ENCODE assay signal across 9 cellular contexts in genomic region chr2:137964066-137964858, GRCh38. TPM values are rescaled to one million over a fixed set of nuclear protein-coding genes. Genes with fewer than 3 reads are reported as not detected.
DNase-seq lines count a peak whose midpoint lies in the region; ATAC-seq and TF ChIP-seq lines count a peak whose summit lies in the region.
"Had no signal": no experiment of that assay in that cellular context is flagged by ENCODE, and none has a peak within 500 bp of the region (broad histone marks: within the 10 kb centered on the region; RNA-seq: fewer than 3 reads in every experiment).

HNMT (plus strand) TSS chr2:137964473; CDS start chr2:137964492, 19 bp downstream.

- H3K27ac ChIP-seq in ACC112 (ENCODE audit: low read depth, low read length), result peak within 1 kb of the TSS; percentile 78
- peak within 1 kb of the TSS; percentile 92 for H3K27ac ChIP-seq in hepatocyte

- no peaks in the 10 kb centered on the region for H3K9me2 ChIP-seq in hepatocyte (replicated peaks; ENCODE audit: insufficient read depth)

- no peaks in the 10 kb centered on the region for H3K27me3 Mint-ChIP-seq in T-helper 2 cell treated with Interferon-gamma antibody and Interleukin-4, amounts not matched to agents 5 μg/mL and 100 μg/mL, for 36 hours (ENCODE audit: low read depth)
- no peaks in the 10 kb centered on the region for H3K27me3 Mint-ChIP-seq in activated T-helper 17 cell treated with anti-CD3 and anti-CD28 coated beads, Interleukin-2, amount 50 U/mL, for 72 hours
- H3K27me3 Mint-ChIP-seq: activated naive CD4-positive, alpha-beta T cell treated with anti-CD3 and anti-CD28 coated beads, Interleukin-2, amount 50 U/mL, for 24 hours had no signal

- H3K9me3 ChIP-seq in hepatocyte (ENCODE audit: low read depth), result no peaks in the 10 kb centered on the region

- no peaks in the 10 kb centered on the region for H3K36me3 Mint-ChIP-seq in T-helper 2 cell treated with Interferon-gamma antibody and Interleukin-4, amounts not matched to agents 5 μg/mL and 100 μg/mL, for 36 hours (ENCODE audit: low read depth)
- no peaks in the 10 kb centered on the region for H3K36me3 Mint-ChIP-seq in activated T-helper 17 cell treated with anti-CD3 and anti-CD28 coated beads, Interleukin-2, amount 50 U/mL, for 72 hours (ENCODE audit: low read depth)
- H3K36me3 Mint-ChIP-seq: activated naive CD4-positive, alpha-beta T cell treated with anti-CD3 and anti-CD28 coated beads, Interleukin-2, amount 50 U/mL, for 24 hours had no signal

- H3K9me3 Mint-ChIP-seq in T-helper 2 cell treated with Interferon-gamma antibody and Interleukin-4, amounts not matched to agents 5 μg/mL and 100 μg/mL, for 36 hours, result no peaks in the 10 kb centered on the region
- H3K9me3 Mint-ChIP-seq in activated T-helper 17 cell treated with anti-CD3 and anti-CD28 coated beads, Interleukin-2, amount 50 U/mL, for 72 hours, result no peaks in the 10 kb centered on the region
- H3K9me3 Mint-ChIP-seq: activated naive CD4-positive, alpha-beta T cell treated with anti-CD3 and anti-CD28 coated beads, Interleukin-2, amount 50 U/mL, for 24 hours had no signal

- H2AFZ ChIP-seq in ACC112 (ENCODE audit: low read length, unreplicated experiment), result peak within 1 kb of the TSS; percentile 82
- peak within 1 kb of the TSS; percentile 67 for H2AFZ ChIP-seq in hepatocyte

- no peak for ATAC-seq in activated T-helper 17 cell treated with anti-CD3 and anti-CD28 coated beads, Interleukin-2, amount 50 U/mL, for 72 hours (replicated peaks)

- DNase-seq in HuH-7 (ENCODE audit: low spot score) (peak; percentile 28), astrocyte of the cerebellum (ENCODE audit: low read depth) (no peak), hepatocyte (ENCODE audit: low spot score) (peak; percentile 71), retina (peak; percentile 61), SHP77 (lab: John Stamatoyannopoulos, UW) (no peak)
- DNase-seq in T-helper 2 cell treated with Interferon-gamma antibody and Interleukin-4, amounts not matched to agents 5 μg/mL and 100 μg/mL, for 36 hours (ENCODE audit: low spot score), result no peak

- in situ Hi-C loops in astrocyte of the cerebellum (cut with HindIII; ENCODE audit: low sequenced_read_pairs), result no loop called here

- H3K4me1 Mint-ChIP-seq in T-helper 2 cell treated with Interferon-gamma antibody and Interleukin-4, amounts not matched to agents 5 μg/mL and 100 μg/mL, for 36 hours (ENCODE audit: low read depth), result no peaks in the 10 kb centered on the region
- no peaks in the 10 kb centered on the region for H3K4me1 Mint-ChIP-seq in activated T-helper 17 cell treated with anti-CD3 and anti-CD28 coated beads, Interleukin-2, amount 50 U/mL, for 72 hours
- H3K4me1 Mint-ChIP-seq: activated naive CD4-positive, alpha-beta T cell treated with anti-CD3 and anti-CD28 coated beads, Interleukin-2, amount 50 U/mL, for 24 hours had no signal

- H3K36me3 ChIP-seq in ACC112 (ENCODE audit: insufficient read depth, low read length) (no peaks in the 10 kb centered on the region), hepatocyte (replicated peaks; ENCODE audit: insufficient read depth, low read depth) (no peaks in the 10 kb centered on the region)

- H3K4me3 Mint-ChIP-seq in T-helper 2 cell treated with Interferon-gamma antibody and Interleukin-4, amounts not matched to agents 5 μg/mL and 100 μg/mL, for 36 hours, result no peak within 1 kb of the TSS
- H3K4me3 Mint-ChIP-seq in activated T-helper 17 cell treated with anti-CD3 and anti-CD28 coated beads, Interleukin-2, amount 50 U/mL, for 72 hours, result no peak within 1 kb of the TSS
- H3K4me3 Mint-ChIP-seq: activated naive CD4-positive, alpha-beta T cell treated with anti-CD3 and anti-CD28 coated beads, Interleukin-2, amount 50 U/mL, for 24 hours had no signal

- no peaks in the 10 kb centered on the region for H4K20me1 ChIP-seq in hepatocyte (ENCODE audit: insufficient read depth, poor library complexity, severe bottlenecking)

- peak within 1 kb of the TSS; percentile 77 for H3K4me2 ChIP-seq in hepatocyte

- H3K27me3 ChIP-seq in ACC112 (ENCODE audit: insufficient read depth, low read length), result no peaks in the 10 kb centered on the region
- no peaks in the 10 kb centered on the region for H3K27me3 ChIP-seq in hepatocyte

- H3K4me1 ChIP-seq in ACC112 (ENCODE audit: control insufficient read depth, insufficient read depth, low read length, unreplicated experiment) (peaks cover 23% of the 10 kb centered on the region), hepatocyte (ENCODE audit: insufficient read depth) (peaks cover 18% of the 10 kb centered on the region)

- H3K4me3 ChIP-seq in ACC112 (ENCODE audit: low read depth, low read length) (peak within 1 kb of the TSS; percentile 83), astrocyte of the cerebellum (ENCODE audit: low read depth, low read length) (peak within 1 kb of the TSS; percentile 31), hepatocyte (peak within 1 kb of the TSS; percentile 16)

- WGBS in hepatocyte (ENCODE audit: low lambda C conversion rate, missing lambda C conversion rate), result 3% methylated on average over 15 of the region's 15 CpGs

- TF ChIP-seq CTCF in astrocyte of the cerebellum (IDR thresholded peaks at IDR 0.05; ENCODE audit: low read depth, low read length, missing control alignments) (no peak), hepatocyte (IDR thresholded peaks at IDR 0.05; ENCODE audit: poor library complexity) (no peak)

- H3K27ac Mint-ChIP-seq in T-helper 2 cell treated with Interferon-gamma antibody and Interleukin-4, amounts not matched to agents 5 μg/mL and 100 μg/mL, for 36 hours, result no peak within 1 kb of the TSS
- H3K27ac Mint-ChIP-seq in activated T-helper 17 cell treated with anti-CD3 and anti-CD28 coated beads, Interleukin-2, amount 50 U/mL, for 72 hours, result no peak within 1 kb of the TSS
- H3K27ac Mint-ChIP-seq: activated naive CD4-positive, alpha-beta T cell treated with anti-CD3 and anti-CD28 coated beads, Interleukin-2, amount 50 U/mL, for 24 hours had no signal

- H3K79me2 ChIP-seq in ACC112 (ENCODE audit: control insufficient read depth, insufficient read depth, low read length, unreplicated experiment) (peaks cover 14% of the 10 kb centered on the region), hepatocyte (peaks cover 34% of the 10 kb centered on the region)

RNA-seq across cellular contexts. Expression of gene HNMT, which starts in this region (rescaled TPM):
- total RNA-seq in hepatocyte, result 26.3 and 39.7 TPM in 2 replicates
- 16.4 and 23.4 TPM in 2 replicates for polyA plus RNA-seq in hepatocyte
- not detected for total RNA-seq in activated T-helper 17 cell treated with anti-CD3 and anti-CD28 coated beads, Interleukin-2, amount 50 U/mL, for 72 hours

Comparison
In these comparisons a context has a peak if more than half of its experiments do, and no peak if none do; other contexts are left out.
1. RNA of gene HNMT (total RNA-seq): 26.3 to 39.7 TPM in hepatocyte; not detected in activated T-helper 17 cell treated with anti-CD3 and anti-CD28 coated beads, Interleukin-2, amount 50 U/mL, for 72 hours; every median in the first group is over 10 times any median in the second.
2. H3K4me3 ChIP-seq: peak in every context shown above with its lines; median percentile 83 in ACC112; 31 in astrocyte of the cerebellum; 16 in hepatocyte.
3. DNase-seq: peak in HuH-7 (single experiment), hepatocyte (single experiment) and retina (single experiment); none in astrocyte of the cerebellum (single experiment), T-helper 2 cell treated with Interferon-gamma antibody and Interleukin-4, amounts not matched to agents 5 μg/mL and 100 μg/mL, for 36 hours (single experiment) and SHP77 (0 of 2).